ENCODE assay signal across 1 cellular context in genomic region chr15:74367296-74367854, GRCh38.
TF ChIP-seq lines count a peak whose summit lies in the region.

TSS of gene CYP11A1 (minus strand) at chr15:74367646. CDS start at chr15:74367585, 61 bp downstream.

TF ChIP-seq in GM23338, 12 proteins besides CTCF, POLR2A, EP300 and RAD21 (continued from another document):
- TF ChIP-seq ZNF462 (CRISPR knock-in tag; IDR thresholded peaks at IDR 0.05) (no peak), REST (IDR thresholded peaks at IDR 0.05; ENCODE audit: unreplicated experiment) (no peak), EZH2 (IDR thresholded peaks at IDR 0.05; ENCODE audit: low read depth, unreplicated experiment) (no peak), ZNF331 (CRISPR knock-in tag; IDR thresholded peaks at IDR 0.05; ENCODE audit: low read depth) (no peak), EZH2phosphoT487 (IDR thresholded peaks at IDR 0.05; ENCODE audit: unreplicated experiment) (no peak), JUNB (IDR thresholded peaks at IDR 0.05; ENCODE audit: unreplicated experiment) (no peak), CREB1 (CRISPR knock-in tag; IDR thresholded peaks at IDR 0.05; ENCODE audit: low read depth) (no peak), POLR2AphosphoS5 (IDR thresholded peaks at IDR 0.05; ENCODE audit: low read depth) (no peak)
